In genomic region chr1:54377040-54377691, GRCh38 we compare ENCODE assay signal across 1 cellular context.
A peak's percentile ranks its signal among the peaks of the same experiment; 100 is the strongest.
TF ChIP-seq lines count a peak whose summit lies in the region.

No MANE protein-coding gene starts in this region.

TF ChIP-seq in HepG2, 621 proteins besides CTCF, POLR2A, EP300 and RAD21 (continued from another document):
- TF ChIP-seq ZSCAN22 (CRISPR knock-in tag; IDR thresholded peaks at IDR 0.05) (no peak), TCF7 (IDR thresholded peaks at IDR 0.05; ENCODE audit: low read depth) (no peak), ZNF263 (CRISPR knock-in tag; IDR thresholded peaks at IDR 0.05) (peak; percentile 89), E2F5 (CRISPR knock-in tag; conservative IDR thresholded peaks at IDR 0.05) (no peak), ZKSCAN8 (CRISPR knock-in tag; IDR thresholded peaks at IDR 0.05; ENCODE audit: borderline replicate concordance) (peak; percentile 48; the same call in 1 of the 2 replicates), MEF2D (CRISPR knock-in tag; IDR thresholded peaks at IDR 0.05) (no peak), PPARG (CRISPR knock-in tag; conservative IDR thresholded peaks at IDR 0.05) (no peak), SALL1 (CRISPR knock-in tag; IDR thresholded peaks at IDR 0.05) (peak; percentile 10; the same call in 1 of the 2 replicates), RCOR2 (CRISPR knock-in tag; IDR thresholded peaks at IDR 0.05) (no peak), MAFF (IDR thresholded peaks at IDR 0.05; ENCODE audit: low read depth, low read length) (no peak), FOSL2 (CRISPR knock-in tag; IDR thresholded peaks at IDR 0.05) (peak; percentile 33; the same call in 1 of the 2 replicates), ZNF687 (CRISPR knock-in tag; IDR thresholded peaks at IDR 0.05) (peak; percentile 23; the same call in 1 of the 2 replicates), SKIL (CRISPR knock-in tag; IDR thresholded peaks at IDR 0.05; ENCODE audit: borderline replicate concordance) (no peak), PCBP2 (optimal IDR thresholded peaks at IDR 0.05; ENCODE audit: low read depth, low read length, poor library complexity, severe bottlenecking) (no peak), GZF1 (CRISPR knock-in tag; IDR thresholded peaks at IDR 0.05) (no peak), ARNT2 (CRISPR knock-in tag; IDR thresholded peaks at IDR 0.05; ENCODE audit: low read depth) (no peak), FIP1L1 (IDR thresholded peaks at IDR 0.05; ENCODE audit: borderline replicate concordance, insufficient read depth, low read depth, low read length) (no peak), ZNF747 (CRISPR knock-in tag; IDR thresholded peaks at IDR 0.05; ENCODE audit: borderline replicate concordance) (no peak), EHMT2 (IDR thresholded peaks at IDR 0.05; ENCODE audit: borderline replicate concordance, low read depth, low read length) (no peak), HOXA3 (CRISPR knock-in tag; IDR thresholded peaks at IDR 0.05) (no peak), ZNF615 (CRISPR knock-in tag; IDR thresholded peaks at IDR 0.05; ENCODE audit: borderline replicate concordance) (no peak)
- TF ChIP-seq, protein P1, sequence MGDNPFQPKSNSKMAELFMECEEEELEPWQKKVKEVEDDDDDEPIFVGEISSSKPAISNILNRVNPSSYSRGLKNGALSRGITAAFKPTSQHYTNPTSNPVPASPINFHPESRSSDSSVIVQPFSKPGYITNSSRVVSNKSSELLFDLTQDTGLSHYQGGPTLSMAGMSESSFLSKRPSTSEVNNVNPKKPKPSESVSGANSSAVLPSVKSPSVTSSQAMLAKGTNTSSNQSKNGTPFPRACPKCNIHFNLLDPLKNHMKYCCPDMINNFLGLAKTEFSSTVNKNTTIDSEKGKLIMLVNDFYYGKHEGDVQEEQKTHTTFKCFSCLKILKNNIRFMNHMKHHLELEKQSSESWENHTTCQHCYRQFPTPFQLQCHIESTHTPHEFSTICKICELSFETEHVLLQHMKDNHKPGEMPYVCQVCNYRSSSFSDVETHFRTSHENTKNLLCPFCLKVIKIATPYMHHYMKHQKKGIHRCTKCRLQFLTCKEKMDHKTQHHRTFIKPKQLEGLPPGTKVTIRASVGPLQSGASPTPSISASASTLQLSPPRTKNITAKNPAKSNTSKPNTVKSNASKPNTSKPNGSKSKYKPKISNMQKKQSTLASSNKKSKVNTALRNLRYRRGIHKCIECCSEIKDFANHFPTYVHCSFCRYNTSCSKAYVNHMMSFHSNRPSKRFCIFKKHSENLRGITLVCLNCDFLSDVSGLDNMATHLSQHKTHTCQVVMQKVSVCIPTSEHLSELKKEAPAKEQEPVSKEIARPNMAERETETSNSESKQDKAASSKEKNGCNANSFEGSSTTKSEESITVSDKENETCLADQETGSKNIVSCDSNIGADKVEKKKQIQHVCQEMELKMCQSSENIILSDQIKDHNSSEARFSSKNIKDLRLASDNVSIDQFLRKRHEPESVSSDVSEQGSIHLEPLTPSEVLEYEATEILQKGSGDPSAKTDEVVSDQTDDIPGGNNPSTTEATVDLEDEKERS (CRISPR knock-in tag; IDR thresholded peaks at IDR 0.05) = no peak
